Comparison of ENCODE assay signal across 8 cellular contexts in genomic region chr17:28948873-28949184, GRCh38. TPM values are rescaled to one million over a fixed set of nuclear protein-coding genes. Genes with fewer than 3 reads are reported as not detected.
DNase-seq lines count a peak whose midpoint lies in the region; TF ChIP-seq lines count a peak whose summit lies in the region.

No MANE protein-coding gene starts in this region.

- POLR2A ChIA-PET in activated CD4-positive, alpha-beta memory T cell treated with anti-CD3 and anti-CD28 coated beads for 36 hours (lab: Charles Lee): interaction anchor here (0.7 to 3.0 kb wide), 6 partner anchors 10 to 228 kb away, joined by 3 to 29 read pairs (median 7); partner anchors contain the start of genes DHRS13, FAM222B, NEK8 and TLCD1

- H3K27ac ChIP-seq in spleen: peak overlapping the region; percentile 94 to 100 (median 99)

- H3K4me3 ChIP-seq in iPS-11a (ENCODE audit: low read depth, low read length) (peak overlapping the region; percentile 95), spleen (peak overlapping the region; percentile 90 to 98 (median 96))

- peaks cover 45 to 68% (median 64%) of the 10 kb centered on the region in 6 donors for H3K4me1 ChIP-seq in spleen

- DNase-seq in DMS79 treated with DMSO at 0.1 percent for 48 hours (lab: John Stamatoyannopoulos, UW): peak; percentile 42
- DNase-seq in DMS79 (lab: John Stamatoyannopoulos, UW): no peak
- peak; percentile 19 for DNase-seq in activated CD4-positive, alpha-beta memory T cell treated with anti-CD3 and anti-CD28 coated beads for 36 hours
- DNase-seq in spleen: no peak
- no peak for DNase-seq in activated effector memory CD4-positive, alpha-beta T cell treated with Interleukin-2 at 50 U/mL for 16 hours
- DNase-seq in activated CD4-positive, alpha-beta T cell treated with anti-CD3 and anti-CD28 coated beads, Interleukin-2, amount 50 U/mL, for 1 hour: no peak
- DNase-seq in NCI-H2107 (lab: John Stamatoyannopoulos, UW): no peak

- no peaks in the 10 kb centered on the region for H3K27me3 ChIP-seq in spleen (replicated peaks in 1 of 7)

- 0 to 1% (median 1%) methylated on average over 15 of the region's 15 CpGs for WGBS in spleen, 5 donors

- peaks cover 48% of the 10 kb centered on the region for H3K4me1 Mint-ChIP-seq in activated CD4-positive, alpha-beta memory T cell treated with anti-CD3 and anti-CD28 coated beads for 36 hours (ENCODE audit: low read depth)

- intact Hi-C loops in activated CD4-positive, alpha-beta memory T cell treated with anti-CD3 and anti-CD28 coated beads for 36 hours (cut with micrococcal nuclease): no loop called here
- intact Hi-C loops in spleen (cut with DNase I; ENCODE audit: low total_unique reads): no loop called here

- peak overlapping the region; percentile 96 for H3K27ac Mint-ChIP-seq in activated CD4-positive, alpha-beta memory T cell treated with anti-CD3 and anti-CD28 coated beads for 36 hours

- no peaks in the 10 kb centered on the region for H3K27me3 Mint-ChIP-seq in activated CD4-positive, alpha-beta memory T cell treated with anti-CD3 and anti-CD28 coated beads for 36 hours

- peak overlapping the region; percentile 95 for H3K4me3 Mint-ChIP-seq in activated CD4-positive, alpha-beta memory T cell treated with anti-CD3 and anti-CD28 coated beads for 36 hours

- H3K36me3 Mint-ChIP-seq in activated CD4-positive, alpha-beta memory T cell treated with anti-CD3 and anti-CD28 coated beads for 36 hours: peaks cover 37% of the 10 kb centered on the region

- CTCF ChIA-PET in activated CD4-positive, alpha-beta memory T cell treated with anti-CD3 and anti-CD28 coated beads for 36 hours (lab: Charles Lee): interaction anchor here (1.1 to 7.3 kb wide), 7 partner anchors 9 to 222 kb away, joined by 5 to 130 read pairs (median 7); partner anchors contain the start of genes DHRS13, NEK8 and TLCD1

- H3K9me3 ChIP-seq in spleen: no peaks in the 10 kb centered on the region

- H3K36me3 ChIP-seq in spleen: peaks cover 0 to 20% (median 2%) of the 10 kb centered on the region in 6 donors

- H3K9me3 Mint-ChIP-seq in activated CD4-positive, alpha-beta memory T cell treated with anti-CD3 and anti-CD28 coated beads for 36 hours: no peaks in the 10 kb centered on the region

- no peak for TF ChIP-seq CTCF in spleen (IDR thresholded peaks at IDR 0.05 in 8 of 11, conservative IDR thresholded peaks at IDR 0.05 in 3 of 11)

- no peak for TF ChIP-seq POLR2A in spleen (IDR thresholded peaks at IDR 0.05)

RNA-seq across cellular contexts. Expression of gene PHF12, which starts 2.5 kb away (rescaled TPM):
- total RNA-seq in activated CD4-positive, alpha-beta memory T cell treated with anti-CD3 and anti-CD28 coated beads for 36 hours: 10 to 100 TPM; 44.0 to 44.8 TPM
- 100 to 1,000 TPM in 2 of 7 donors, 10 to 100 TPM in 5; 65.9 to 118 (median 84.9) TPM for total RNA-seq in spleen
- 10 to 100 TPM; 16.2 to 22.0 (median 20.0) TPM for polyA plus RNA-seq in spleen

RNA-seq across cellular contexts. Expression of gene DHRS13, which starts 46.0 kb away (rescaled TPM):
- 10 to 100 TPM; 18.0 to 20.6 TPM for total RNA-seq in activated CD4-positive, alpha-beta memory T cell treated with anti-CD3 and anti-CD28 coated beads for 36 hours
- total RNA-seq in spleen: 10 to 100 TPM; 14.7 to 51.2 (median 21.2) TPM
- polyA plus RNA-seq in spleen: 10 to 100 TPM; 12.2 to 12.6 (median 12.6) TPM

RNA-seq across cellular contexts. Expression of gene FLOT2, which starts 51.3 kb away (rescaled TPM):
- 100 to 1,000 TPM; 110 to 118 TPM for total RNA-seq in activated CD4-positive, alpha-beta memory T cell treated with anti-CD3 and anti-CD28 coated beads for 36 hours
- 100 to 1,000 TPM; 133 to 259 (median 202) TPM for total RNA-seq in spleen
- polyA plus RNA-seq in spleen: 100 to 1,000 TPM in 1 of 3 donors, 10 to 100 TPM in 2; 80.8 to 119 (median 92.8) TPM

RNA-seq across cellular contexts. Expression of gene SEZ6, which starts 57.0 kb away (rescaled TPM):
- not detected for total RNA-seq in activated CD4-positive, alpha-beta memory T cell treated with anti-CD3 and anti-CD28 coated beads for 36 hours
- total RNA-seq in spleen: under 1 TPM in 1 of 7 donors, not detected in 6; 0.88 TPM
- polyA plus RNA-seq in spleen: not detected

Comparison
In these comparisons a context has a peak if more than half of its experiments do, and no peak if none do; other contexts are left out.
1. DNase-seq: peak in DMS79 treated with DMSO at 0.1 percent for 48 hours (single experiment) and activated CD4-positive, alpha-beta memory T cell treated with anti-CD3 and anti-CD28 coated beads for 36 hours (single experiment); none in DMS79 (single experiment), spleen (single experiment), activated effector memory CD4-positive, alpha-beta T cell treated with Interleukin-2 at 50 U/mL for 16 hours (single experiment), activated CD4-positive, alpha-beta T cell treated with anti-CD3 and anti-CD28 coated beads, Interleukin-2, amount 50 U/mL, for 1 hour (single experiment) and NCI-H2107 (single experiment).